1 cellular context compared by ENCODE assay signal in the genomic region with DNA sequence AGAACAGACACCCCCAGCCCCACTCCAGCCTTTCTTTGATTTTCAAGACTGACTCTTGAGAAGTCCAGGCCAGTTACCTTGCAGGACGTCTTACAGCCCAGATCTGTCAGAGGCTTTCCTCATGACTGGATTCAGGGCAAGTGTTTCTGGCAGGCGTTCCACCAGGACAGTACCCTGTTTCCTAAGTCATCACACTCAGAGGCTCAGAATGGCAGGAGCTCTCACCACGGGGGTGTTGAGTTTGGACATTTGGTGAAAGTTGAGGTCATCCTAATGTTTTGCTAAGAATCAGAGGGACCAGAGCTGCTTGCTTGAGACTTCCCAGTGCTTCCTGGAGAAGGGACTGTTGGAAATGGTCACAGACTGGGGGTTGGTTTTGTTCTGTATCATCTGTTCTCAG.
TF ChIP-seq lines count a peak whose summit lies in the region.

No MANE protein-coding gene starts in this region.

TF ChIP-seq in HepG2, 621 proteins besides CTCF, POLR2A, EP300 and RAD21:
- no peak for TF ChIP-seq SP1 (IDR thresholded peaks at IDR 0.05)
- TF ChIP-seq SP1 (CRISPR knock-in tag; IDR thresholded peaks at IDR 0.05) = no peak
- no peak for TF ChIP-seq ZNF224 (CRISPR knock-in tag; IDR thresholded peaks at IDR 0.05)
- no peak for TF ChIP-seq TIGD3 (CRISPR knock-in tag; IDR thresholded peaks at IDR 0.05; ENCODE audit: borderline replicate concordance)
- TF ChIP-seq SMC3 (IDR thresholded peaks at IDR 0.05; ENCODE audit: low read length) = no peak
- no peak for TF ChIP-seq KLF6 (CRISPR knock-in tag; IDR thresholded peaks at IDR 0.05)
- no peak for TF ChIP-seq TAF15 (IDR thresholded peaks at IDR 0.05; ENCODE audit: low read depth, low read length, poor library complexity, severe bottlenecking)
- TF ChIP-seq ZNF646 (CRISPR knock-in tag; IDR thresholded peaks at IDR 0.05) = no peak
- TF ChIP-seq, protein P1, sequence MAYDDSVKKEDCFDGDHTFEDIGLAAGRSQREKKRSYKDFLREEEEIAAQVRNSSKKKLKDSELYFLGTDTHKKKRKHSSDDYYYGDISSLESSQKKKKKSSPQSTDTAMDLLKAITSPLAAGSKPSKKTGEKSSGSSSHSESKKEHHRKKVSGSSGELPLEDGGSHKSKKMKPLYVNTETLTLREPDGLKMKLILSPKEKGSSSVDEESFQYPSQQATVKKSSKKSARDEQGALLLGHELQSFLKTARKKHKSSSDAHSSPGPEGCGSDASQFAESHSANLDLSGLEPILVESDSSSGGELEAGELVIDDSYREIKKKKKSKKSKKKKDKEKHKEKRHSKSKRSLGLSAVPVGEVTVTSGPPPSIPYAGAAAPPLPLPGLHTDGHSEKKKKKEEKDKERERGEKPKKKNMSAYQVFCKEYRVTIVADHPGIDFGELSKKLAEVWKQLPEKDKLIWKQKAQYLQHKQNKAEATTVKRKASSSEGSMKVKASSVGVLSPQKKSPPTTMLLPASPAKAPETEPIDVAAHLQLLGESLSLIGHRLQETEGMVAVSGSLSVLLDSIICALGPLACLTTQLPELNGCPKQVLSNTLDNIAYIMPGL (CRISPR knock-in tag; IDR thresholded peaks at IDR 0.05; ENCODE audit: borderline replicate concordance in 1 of 2, low read depth in 1 of 2) = no peak
- TF ChIP-seq ZNF556 (CRISPR knock-in tag; IDR thresholded peaks at IDR 0.05; ENCODE audit: borderline replicate concordance) = no peak
- TF ChIP-seq, protein P2, sequence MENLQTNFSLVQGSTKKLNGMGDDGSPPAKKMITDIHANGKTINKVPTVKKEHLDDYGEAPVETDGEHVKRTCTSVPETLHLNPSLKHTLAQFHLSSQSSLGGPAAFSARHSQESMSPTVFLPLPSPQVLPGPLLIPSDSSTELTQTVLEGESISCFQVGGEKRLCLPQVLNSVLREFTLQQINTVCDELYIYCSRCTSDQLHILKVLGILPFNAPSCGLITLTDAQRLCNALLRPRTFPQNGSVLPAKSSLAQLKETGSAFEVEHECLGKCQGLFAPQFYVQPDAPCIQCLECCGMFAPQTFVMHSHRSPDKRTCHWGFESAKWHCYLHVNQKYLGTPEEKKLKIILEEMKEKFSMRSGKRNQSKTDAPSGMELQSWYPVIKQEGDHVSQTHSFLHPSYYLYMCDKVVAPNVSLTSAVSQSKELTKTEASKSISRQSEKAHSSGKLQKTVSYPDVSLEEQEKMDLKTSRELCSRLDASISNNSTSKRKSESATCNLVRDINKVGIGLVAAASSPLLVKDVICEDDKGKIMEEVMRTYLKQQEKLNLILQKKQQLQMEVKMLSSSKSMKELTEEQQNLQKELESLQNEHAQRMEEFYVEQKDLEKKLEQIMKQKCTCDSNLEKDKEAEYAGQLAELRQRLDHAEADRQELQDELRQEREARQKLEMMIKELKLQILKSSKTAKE (CRISPR knock-in tag; IDR thresholded peaks at IDR 0.05; ENCODE audit: borderline replicate concordance) = no peak
- TF ChIP-seq RFX3 (CRISPR knock-in tag; IDR thresholded peaks at IDR 0.05) = no peak
- TF ChIP-seq KLF9 (CRISPR knock-in tag; IDR thresholded peaks at IDR 0.05; ENCODE audit: low read depth) = no peak
- TF ChIP-seq BRD4 (CRISPR knock-in tag; IDR thresholded peaks at IDR 0.05) = no peak
- no peak for TF ChIP-seq ZNF331 (CRISPR knock-in tag; IDR thresholded peaks at IDR 0.05)
